In the genomic region with DNA sequence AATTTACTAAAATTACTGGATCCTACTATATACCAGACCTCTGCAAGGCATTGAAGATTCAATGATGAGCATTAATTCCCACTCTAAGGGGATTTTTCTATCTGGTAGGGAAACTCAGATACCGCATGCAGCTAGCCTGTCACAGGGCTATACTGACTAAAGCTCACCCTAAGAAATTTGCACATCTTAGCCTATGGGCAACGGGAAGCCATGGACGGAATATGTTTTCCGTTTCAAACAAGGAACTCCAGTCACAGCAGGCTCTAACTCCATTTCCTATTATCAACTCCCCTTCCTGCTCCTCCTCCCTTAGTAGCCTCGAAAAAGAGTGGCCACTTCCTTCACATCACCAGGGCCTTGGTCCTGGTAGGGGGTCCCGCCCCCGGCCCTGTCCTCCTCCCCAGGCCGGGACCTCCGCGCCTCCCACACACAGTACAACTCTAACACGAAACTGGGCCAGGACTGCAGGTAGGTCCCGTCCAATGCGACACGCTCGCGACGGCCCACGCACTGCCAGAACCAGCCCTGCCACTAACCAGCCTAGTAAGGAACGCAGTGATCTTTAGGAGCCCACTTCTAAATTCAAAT, we compare ENCODE assay signal across 1 cellular context.
TF ChIP-seq lines count a peak whose summit lies in the region.

No MANE protein-coding gene starts in this region.

TF ChIP-seq in K562, 482 proteins besides CTCF, POLR2A, EP300 and RAD21 (continues in another document):
- TF ChIP-seq SP2 (IDR thresholded peaks at IDR 0.05; ENCODE audit: extremely low read depth, low read depth, low read length, poor library complexity, severe bottlenecking) (no peak), GABPB1 (CRISPR knock-in tag; IDR thresholded peaks at IDR 0.05) (no peak), ZSCAN32 (CRISPR knock-in tag; IDR thresholded peaks at IDR 0.05) (no peak), KLF1 (tag; IDR thresholded peaks at IDR 0.05) (no peak), HDAC2 (IDR thresholded peaks at IDR 0.05) (no peak), STAT5B (CRISPR knock-in tag; IDR thresholded peaks at IDR 0.05) (no peak), RAD51 (IDR thresholded peaks at IDR 0.05; ENCODE audit: borderline replicate concordance, low read depth) (no peak), EHMT2 (IDR thresholded peaks at IDR 0.05) (no peak), RFX7 (CRISPR knock-in tag; IDR thresholded peaks at IDR 0.05) (peak; percentile 32; the same call in 1 of the 2 replicates), MYC (IDR thresholded peaks at IDR 0.05; ENCODE audit: low read depth, low read length) (no peak), MYC (CRISPR knock-in tag; IDR thresholded peaks at IDR 0.05; ENCODE audit: borderline replicate concordance, low read depth) (0 out of 2 replicates have a peak, but pooled peaks have one; percentile 43), EGR1 (conservative IDR thresholded peaks at IDR 0.05) (no peak; the same call in 1 of the 2 replicates), NCOA6 (IDR thresholded peaks at IDR 0.05) (peak; percentile 39; the same call in 1 of the 2 replicates), CTBP1 (IDR thresholded peaks at IDR 0.05; ENCODE audit: borderline replicate concordance) (0 out of 2 replicates have a peak, but pooled peaks have one; percentile 24), ARID1B (IDR thresholded peaks at IDR 0.05) (peak; percentile 31; the same call in 1 of the 2 replicates), TEAD4 (IDR thresholded peaks at IDR 0.05; ENCODE audit: low read length) (no peak), TEAD4 (CRISPR knock-in tag; IDR thresholded peaks at IDR 0.05; ENCODE audit: borderline replicate concordance) (no peak), KLF6 (CRISPR knock-in tag; IDR thresholded peaks at IDR 0.05; ENCODE audit: borderline replicate concordance) (no peak), PRMT5 (CRISPR knock-in tag; IDR thresholded peaks at IDR 0.05) (no peak), ERF (CRISPR knock-in tag; IDR thresholded peaks at IDR 0.05) (peak; percentile 82), ZNF324 (CRISPR knock-in tag; IDR thresholded peaks at IDR 0.05) (no peak), ZNF212 (CRISPR knock-in tag; IDR thresholded peaks at IDR 0.05) (no peak), COPS2 (conservative IDR thresholded peaks at IDR 0.05) (no peak), CBX5 (IDR thresholded peaks at IDR 0.05; ENCODE audit: borderline replicate concordance, low read depth) (0 out of 2 replicates have a peak, but pooled peaks have one; percentile 7), NR4A1 (CRISPR knock-in tag; IDR thresholded peaks at IDR 0.05) (no peak; the same call in 1 of the 2 replicates), NR4A1 (tag; IDR thresholded peaks at IDR 0.05) (peak; percentile 54; the same call in 1 of the 2 replicates), HDAC8 (tag; IDR thresholded peaks at IDR 0.05) (0 out of 2 replicates have a peak, but pooled peaks have one; percentile 37), HIVEP1 (CRISPR knock-in tag; IDR thresholded peaks at IDR 0.05) (no peak)
- TF ChIP-seq, protein P1, sequence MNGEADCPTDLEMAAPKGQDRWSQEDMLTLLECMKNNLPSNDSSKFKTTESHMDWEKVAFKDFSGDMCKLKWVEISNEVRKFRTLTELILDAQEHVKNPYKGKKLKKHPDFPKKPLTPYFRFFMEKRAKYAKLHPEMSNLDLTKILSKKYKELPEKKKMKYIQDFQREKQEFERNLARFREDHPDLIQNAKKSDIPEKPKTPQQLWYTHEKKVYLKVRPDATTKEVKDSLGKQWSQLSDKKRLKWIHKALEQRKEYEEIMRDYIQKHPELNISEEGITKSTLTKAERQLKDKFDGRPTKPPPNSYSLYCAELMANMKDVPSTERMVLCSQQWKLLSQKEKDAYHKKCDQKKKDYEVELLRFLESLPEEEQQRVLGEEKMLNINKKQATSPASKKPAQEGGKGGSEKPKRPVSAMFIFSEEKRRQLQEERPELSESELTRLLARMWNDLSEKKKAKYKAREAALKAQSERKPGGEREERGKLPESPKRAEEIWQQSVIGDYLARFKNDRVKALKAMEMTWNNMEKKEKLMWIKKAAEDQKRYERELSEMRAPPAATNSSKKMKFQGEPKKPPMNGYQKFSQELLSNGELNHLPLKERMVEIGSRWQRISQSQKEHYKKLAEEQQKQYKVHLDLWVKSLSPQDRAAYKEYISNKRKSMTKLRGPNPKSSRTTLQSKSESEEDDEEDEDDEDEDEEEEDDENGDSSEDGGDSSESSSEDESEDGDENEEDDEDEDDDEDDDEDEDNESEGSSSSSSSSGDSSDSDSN (IDR thresholded peaks at IDR 0.05; ENCODE audit: borderline replicate concordance in 1 of 2, low read depth in 2 of 2, low read length in 2 of 2) = 0 out of 4 replicates have a peak, but pooled peaks of 1 of the 2 experiments have one; percentile 18
- TF ChIP-seq, protein P2, sequence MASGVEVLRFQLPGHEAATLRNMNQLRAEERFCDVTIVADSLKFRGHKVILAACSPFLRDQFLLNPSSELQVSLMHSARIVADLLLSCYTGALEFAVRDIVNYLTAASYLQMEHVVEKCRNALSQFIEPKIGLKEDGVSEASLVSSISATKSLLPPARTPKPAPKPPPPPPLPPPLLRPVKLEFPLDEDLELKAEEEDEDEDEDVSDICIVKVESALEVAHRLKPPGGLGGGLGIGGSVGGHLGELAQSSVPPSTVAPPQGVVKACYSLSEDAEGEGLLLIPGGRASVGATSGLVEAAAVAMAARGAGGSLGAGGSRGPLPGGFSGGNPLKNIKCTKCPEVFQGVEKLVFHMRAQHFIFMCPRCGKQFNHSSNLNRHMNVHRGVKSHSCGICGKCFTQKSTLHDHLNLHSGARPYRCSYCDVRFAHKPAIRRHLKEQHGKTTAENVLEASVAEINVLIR (CRISPR knock-in tag; IDR thresholded peaks at IDR 0.05) = no peak
- TF ChIP-seq, protein P3, sequence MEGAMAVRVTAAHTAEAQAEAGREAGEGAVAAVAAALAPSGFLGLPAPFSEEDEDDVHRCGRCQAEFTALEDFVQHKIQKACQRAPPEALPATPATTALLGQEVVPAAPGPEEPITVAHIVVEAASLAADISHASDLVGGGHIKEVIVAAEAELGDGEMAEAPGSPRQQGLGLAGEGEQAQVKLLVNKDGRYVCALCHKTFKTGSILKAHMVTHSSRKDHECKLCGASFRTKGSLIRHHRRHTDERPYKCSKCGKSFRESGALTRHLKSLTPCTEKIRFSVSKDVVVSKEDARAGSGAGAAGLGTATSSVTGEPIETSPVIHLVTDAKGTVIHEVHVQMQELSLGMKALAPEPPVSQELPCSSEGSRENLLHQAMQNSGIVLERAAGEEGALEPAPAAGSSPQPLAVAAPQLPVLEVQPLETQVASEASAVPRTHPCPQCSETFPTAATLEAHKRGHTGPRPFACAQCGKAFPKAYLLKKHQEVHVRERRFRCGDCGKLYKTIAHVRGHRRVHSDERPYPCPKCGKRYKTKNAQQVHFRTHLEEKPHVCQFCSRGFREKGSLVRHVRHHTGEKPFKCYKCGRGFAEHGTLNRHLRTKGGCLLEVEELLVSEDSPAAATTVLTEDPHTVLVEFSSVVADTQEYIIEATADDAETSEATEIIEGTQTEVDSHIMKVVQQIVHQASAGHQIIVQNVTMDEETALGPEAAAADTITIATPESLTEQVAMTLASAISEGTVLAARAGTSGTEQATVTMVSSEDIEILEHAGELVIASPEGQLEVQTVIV (CRISPR knock-in tag; IDR thresholded peaks at IDR 0.05; ENCODE audit: borderline replicate concordance) = no peak
- TF ChIP-seq, protein P4, sequence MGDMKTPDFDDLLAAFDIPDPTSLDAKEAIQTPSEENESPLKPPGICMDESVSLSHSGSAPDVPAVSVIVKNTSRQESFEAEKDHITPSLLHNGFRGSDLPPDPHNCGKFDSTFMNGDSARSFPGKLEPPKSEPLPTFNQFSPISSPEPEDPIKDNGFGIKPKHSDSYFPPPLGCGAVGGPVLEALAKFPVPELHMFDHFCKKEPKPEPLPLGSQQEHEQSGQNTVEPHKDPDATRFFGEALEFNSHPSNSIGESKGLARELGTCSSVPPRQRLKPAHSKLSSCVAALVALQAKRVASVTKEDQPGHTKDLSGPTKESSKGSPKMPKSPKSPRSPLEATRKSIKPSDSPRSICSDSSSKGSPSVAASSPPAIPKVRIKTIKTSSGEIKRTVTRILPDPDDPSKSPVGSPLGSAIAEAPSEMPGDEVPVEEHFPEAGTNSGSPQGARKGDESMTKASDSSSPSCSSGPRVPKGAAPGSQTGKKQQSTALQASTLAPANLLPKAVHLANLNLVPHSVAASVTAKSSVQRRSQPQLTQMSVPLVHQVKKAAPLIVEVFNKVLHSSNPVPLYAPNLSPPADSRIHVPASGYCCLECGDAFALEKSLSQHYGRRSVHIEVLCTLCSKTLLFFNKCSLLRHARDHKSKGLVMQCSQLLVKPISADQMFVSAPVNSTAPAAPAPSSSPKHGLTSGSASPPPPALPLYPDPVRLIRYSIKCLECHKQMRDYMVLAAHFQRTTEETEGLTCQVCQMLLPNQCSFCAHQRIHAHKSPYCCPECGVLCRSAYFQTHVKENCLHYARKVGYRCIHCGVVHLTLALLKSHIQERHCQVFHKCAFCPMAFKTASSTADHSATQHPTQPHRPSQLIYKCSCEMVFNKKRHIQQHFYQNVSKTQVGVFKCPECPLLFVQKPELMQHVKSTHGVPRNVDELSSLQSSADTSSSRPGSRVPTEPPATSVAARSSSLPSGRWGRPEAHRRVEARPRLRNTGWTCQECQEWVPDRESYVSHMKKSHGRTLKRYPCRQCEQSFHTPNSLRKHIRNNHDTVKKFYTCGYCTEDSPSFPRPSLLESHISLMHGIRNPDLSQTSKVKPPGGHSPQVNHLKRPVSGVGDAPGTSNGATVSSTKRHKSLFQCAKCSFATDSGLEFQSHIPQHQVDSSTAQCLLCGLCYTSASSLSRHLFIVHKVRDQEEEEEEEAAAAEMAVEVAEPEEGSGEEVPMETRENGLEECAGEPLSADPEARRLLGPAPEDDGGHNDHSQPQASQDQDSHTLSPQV (IDR thresholded peaks at IDR 0.05) = peak; percentile 78
- TF ChIP-seq, protein P5, sequence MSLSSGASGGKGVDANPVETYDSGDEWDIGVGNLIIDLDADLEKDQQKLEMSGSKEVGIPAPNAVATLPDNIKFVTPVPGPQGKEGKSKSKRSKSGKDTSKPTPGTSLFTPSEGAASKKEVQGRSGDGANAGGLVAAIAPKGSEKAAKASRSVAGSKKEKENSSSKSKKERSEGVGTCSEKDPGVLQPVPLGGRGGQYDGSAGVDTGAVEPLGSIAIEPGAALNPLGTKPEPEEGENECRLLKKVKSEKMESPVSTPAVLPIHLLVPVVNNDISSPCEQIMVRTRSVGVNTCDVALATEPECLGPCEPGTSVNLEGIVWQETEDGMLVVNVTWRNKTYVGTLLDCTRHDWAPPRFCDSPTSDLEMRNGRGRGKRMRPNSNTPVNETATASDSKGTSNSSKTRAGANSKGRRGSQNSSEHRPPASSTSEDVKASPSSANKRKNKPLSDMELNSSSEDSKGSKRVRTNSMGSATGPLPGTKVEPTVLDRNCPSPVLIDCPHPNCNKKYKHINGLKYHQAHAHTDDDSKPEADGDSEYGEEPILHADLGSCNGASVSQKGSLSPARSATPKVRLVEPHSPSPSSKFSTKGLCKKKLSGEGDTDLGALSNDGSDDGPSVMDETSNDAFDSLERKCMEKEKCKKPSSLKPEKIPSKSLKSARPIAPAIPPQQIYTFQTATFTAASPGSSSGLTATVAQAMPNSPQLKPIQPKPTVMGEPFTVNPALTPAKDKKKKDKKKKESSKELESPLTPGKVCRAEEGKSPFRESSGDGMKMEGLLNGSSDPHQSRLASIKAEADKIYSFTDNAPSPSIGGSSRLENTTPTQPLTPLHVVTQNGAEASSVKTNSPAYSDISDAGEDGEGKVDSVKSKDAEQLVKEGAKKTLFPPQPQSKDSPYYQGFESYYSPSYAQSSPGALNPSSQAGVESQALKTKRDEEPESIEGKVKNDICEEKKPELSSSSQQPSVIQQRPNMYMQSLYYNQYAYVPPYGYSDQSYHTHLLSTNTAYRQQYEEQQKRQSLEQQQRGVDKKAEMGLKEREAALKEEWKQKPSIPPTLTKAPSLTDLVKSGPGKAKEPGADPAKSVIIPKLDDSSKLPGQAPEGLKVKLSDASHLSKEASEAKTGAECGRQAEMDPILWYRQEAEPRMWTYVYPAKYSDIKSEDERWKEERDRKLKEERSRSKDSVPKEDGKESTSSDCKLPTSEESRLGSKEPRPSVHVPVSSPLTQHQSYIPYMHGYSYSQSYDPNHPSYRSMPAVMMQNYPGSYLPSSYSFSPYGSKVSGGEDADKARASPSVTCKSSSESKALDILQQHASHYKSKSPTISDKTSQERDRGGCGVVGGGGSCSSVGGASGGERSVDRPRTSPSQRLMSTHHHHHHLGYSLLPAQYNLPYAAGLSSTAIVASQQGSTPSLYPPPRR (CRISPR knock-in tag; IDR thresholded peaks at IDR 0.05; ENCODE audit: borderline replicate concordance) = no peak
- TF ChIP-seq, protein P6, sequence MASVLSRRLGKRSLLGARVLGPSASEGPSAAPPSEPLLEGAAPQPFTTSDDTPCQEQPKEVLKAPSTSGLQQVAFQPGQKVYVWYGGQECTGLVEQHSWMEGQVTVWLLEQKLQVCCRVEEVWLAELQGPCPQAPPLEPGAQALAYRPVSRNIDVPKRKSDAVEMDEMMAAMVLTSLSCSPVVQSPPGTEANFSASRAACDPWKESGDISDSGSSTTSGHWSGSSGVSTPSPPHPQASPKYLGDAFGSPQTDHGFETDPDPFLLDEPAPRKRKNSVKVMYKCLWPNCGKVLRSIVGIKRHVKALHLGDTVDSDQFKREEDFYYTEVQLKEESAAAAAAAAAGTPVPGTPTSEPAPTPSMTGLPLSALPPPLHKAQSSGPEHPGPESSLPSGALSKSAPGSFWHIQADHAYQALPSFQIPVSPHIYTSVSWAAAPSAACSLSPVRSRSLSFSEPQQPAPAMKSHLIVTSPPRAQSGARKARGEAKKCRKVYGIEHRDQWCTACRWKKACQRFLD (CRISPR knock-in tag; IDR thresholded peaks at IDR 0.05) = peak; percentile 94
- TF ChIP-seq, protein P7, sequence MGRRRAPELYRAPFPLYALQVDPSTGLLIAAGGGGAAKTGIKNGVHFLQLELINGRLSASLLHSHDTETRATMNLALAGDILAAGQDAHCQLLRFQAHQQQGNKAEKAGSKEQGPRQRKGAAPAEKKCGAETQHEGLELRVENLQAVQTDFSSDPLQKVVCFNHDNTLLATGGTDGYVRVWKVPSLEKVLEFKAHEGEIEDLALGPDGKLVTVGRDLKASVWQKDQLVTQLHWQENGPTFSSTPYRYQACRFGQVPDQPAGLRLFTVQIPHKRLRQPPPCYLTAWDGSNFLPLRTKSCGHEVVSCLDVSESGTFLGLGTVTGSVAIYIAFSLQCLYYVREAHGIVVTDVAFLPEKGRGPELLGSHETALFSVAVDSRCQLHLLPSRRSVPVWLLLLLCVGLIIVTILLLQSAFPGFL (CRISPR knock-in tag; IDR thresholded peaks at IDR 0.05) = no peak
- TF ChIP-seq, protein P8, sequence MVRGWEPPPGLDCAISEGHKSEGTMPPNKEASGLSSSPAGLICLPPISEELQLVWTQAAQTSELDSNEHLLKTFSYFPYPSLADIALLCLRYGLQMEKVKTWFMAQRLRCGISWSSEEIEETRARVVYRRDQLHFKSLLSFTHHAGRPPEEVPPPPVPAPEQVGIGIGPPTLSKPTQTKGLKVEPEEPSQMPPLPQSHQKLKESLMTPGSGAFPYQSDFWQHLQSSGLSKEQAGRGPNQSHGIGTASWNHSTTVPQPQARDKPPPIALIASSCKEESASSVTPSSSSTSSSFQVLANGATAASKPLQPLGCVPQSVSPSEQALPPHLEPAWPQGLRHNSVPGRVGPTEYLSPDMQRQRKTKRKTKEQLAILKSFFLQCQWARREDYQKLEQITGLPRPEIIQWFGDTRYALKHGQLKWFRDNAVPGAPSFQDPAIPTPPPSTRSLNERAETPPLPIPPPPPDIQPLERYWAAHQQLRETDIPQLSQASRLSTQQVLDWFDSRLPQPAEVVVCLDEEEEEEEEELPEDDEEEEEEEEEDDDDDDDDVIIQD (CRISPR knock-in tag; IDR thresholded peaks at IDR 0.05) = no peak
- TF ChIP-seq, protein P9, sequence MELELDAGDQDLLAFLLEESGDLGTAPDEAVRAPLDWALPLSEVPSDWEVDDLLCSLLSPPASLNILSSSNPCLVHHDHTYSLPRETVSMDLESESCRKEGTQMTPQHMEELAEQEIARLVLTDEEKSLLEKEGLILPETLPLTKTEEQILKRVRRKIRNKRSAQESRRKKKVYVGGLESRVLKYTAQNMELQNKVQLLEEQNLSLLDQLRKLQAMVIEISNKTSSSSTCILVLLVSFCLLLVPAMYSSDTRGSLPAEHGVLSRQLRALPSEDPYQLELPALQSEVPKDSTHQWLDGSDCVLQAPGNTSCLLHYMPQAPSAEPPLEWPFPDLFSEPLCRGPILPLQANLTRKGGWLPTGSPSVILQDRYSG (tag; conservative IDR thresholded peaks at IDR 0.05; ENCODE audit: low read depth) = 0 out of 2 replicates have a peak, but pooled peaks have one; percentile 56
